In genomic region chr13:34391071-34391470, GRCh38 we compare ENCODE assay signal across 20 cellular contexts.
DNase-seq lines count a peak whose midpoint lies in the region; ATAC-seq and TF ChIP-seq lines count a peak whose summit lies in the region.
"Had no signal": no experiment of that assay in that cellular context is flagged by ENCODE, and none has a peak within 500 bp of the region (broad histone marks: within the 10 kb centered on the region; RNA-seq: fewer than 3 reads in every experiment).

No MANE protein-coding gene starts in this region.

- no peaks in the 10 kb centered on the region for H3K27me3 ChIP-seq in uterus
- H3K27me3 ChIP-seq: cardiac muscle cell, gastrocnemius medialis, suprapubic skin had no signal

- no peaks in the 10 kb centered on the region for H3K36me3 ChIP-seq in uterus
- H3K36me3 ChIP-seq: cardiac muscle cell, gastrocnemius medialis, suprapubic skin had no signal

- no peak overlapping the region for H3K4me3 ChIP-seq in uterus
- H3K4me3 ChIP-seq: cardiac muscle cell, gastrocnemius medialis, SK-N-MC, suprapubic skin had no signal

- H3K9me3 ChIP-seq in uterus = peaks cover 0 to 4% of the 10 kb centered on the region in 2 donors
- H3K9me3 ChIP-seq: gastrocnemius medialis had no signal

- no peak for ATAC-seq in GM21390 (IDR thresholded peaks at IDR 0.05; ENCODE audit: unreplicated experiment)
- ATAC-seq in GM18520 (IDR thresholded peaks at IDR 0.05; ENCODE audit: unreplicated experiment) = no peak
- ATAC-seq: gastrocnemius medialis had no signal

- H3K27ac ChIP-seq in RWPE1 = no peak overlapping the region
- no peak overlapping the region for H3K27ac ChIP-seq in uterus
- H3K27ac ChIP-seq: cardiac muscle cell, gastrocnemius medialis, SK-N-MC, suprapubic skin had no signal

- POLR2A ChIA-PET in RWPE1 (lab: Yijun Ruan, JAX; ENCODE audit: low non-redundant PET) = no interaction called here

- TF ChIP-seq CTCF in RWPE1 (conservative IDR thresholded peaks at IDR 0.05; ENCODE audit: low read depth) (no peak), uterus (IDR thresholded peaks at IDR 0.05) (no peak)

- DNase-seq in EH (ENCODE audit: low read depth) (peak; percentile 85), RWPE1 (ENCODE audit: low spot score) (peak; percentile 52), dedifferentiated amniotic fluid mesenchymal stem cell (ENCODE audit: extremely low spot score) (peak; percentile 47), myocyte (ENCODE audit: low read depth) (peak; percentile 42), uterus (no peak)
- DNase-seq in activated effector memory CD4-positive, alpha-beta T cell treated with anti-CD3 and anti-CD28 coated beads, Interleukin-2, amount 50 U/mL, for 16 hours = no peak
- DNase-seq: activated CD4-positive, alpha-beta T cell treated with anti-CD3 and anti-CD28 coated beads, Interleukin-2, amount 10 ng/mL, durations not matched to agents 7 days and 5 days; activated naive CD4-positive, alpha-beta T cell treated with anti-CD3 and anti-CD28 coated beads for 36 hours; activated T-cell treated with anti-CD3 and anti-CD28 coated beads for 4 hours; effector CD4-positive, alpha-beta T cell; gastrocnemius medialis; KBM-7; NCI-H1092 treated with DMSO at 0.1 percent for 48 hours; NCI-H526 treated with DMSO at 0.1 percent for 48 hours; stimulated activated CD4-positive, alpha-beta T cell treated with anti-CD3 and anti-CD28 coated beads, Interleukin-2, amount 100 ng/mL, for 48 hours had no signal

- intact Hi-C loops in uterus (cut with DNase I; ENCODE audit: low total_unique reads) = no loop called here

- CTCF ChIA-PET in RWPE1 (lab: Yijun Ruan, JAX) = interaction anchor here (0.6 kb wide), 1 partner anchor 11 kb away, joined by 5 read pairs; no protein-coding TSS in a partner anchor

- TF ChIP-seq POLR2A in uterus (IDR thresholded peaks at IDR 0.05) = no peak

- no peaks in the 10 kb centered on the region for H3K4me1 ChIP-seq in uterus
- H3K4me1 ChIP-seq: gastrocnemius medialis, suprapubic skin had no signal

Comparison
In these comparisons a context has a peak if more than half of its experiments do, and no peak if none do; other contexts are left out.
1. DNase-seq: peak in EH (single experiment), RWPE1 (single experiment), dedifferentiated amniotic fluid mesenchymal stem cell (single experiment) and myocyte (single experiment); none in activated effector memory CD4-positive, alpha-beta T cell treated with anti-CD3 and anti-CD28 coated beads, Interleukin-2, amount 50 U/mL, for 16 hours (single experiment) and uterus (0 of 2).